ENCODE assay signal across 8 cellular contexts in genomic region chr20:3781153-3781910, GRCh38. TPM values are rescaled to one million over a fixed set of nuclear protein-coding genes. Genes with fewer than 3 reads are reported as not detected.
DNase-seq lines count a peak whose midpoint lies in the region; ATAC-seq and TF ChIP-seq lines count a peak whose summit lies in the region.

A gene with protein sequence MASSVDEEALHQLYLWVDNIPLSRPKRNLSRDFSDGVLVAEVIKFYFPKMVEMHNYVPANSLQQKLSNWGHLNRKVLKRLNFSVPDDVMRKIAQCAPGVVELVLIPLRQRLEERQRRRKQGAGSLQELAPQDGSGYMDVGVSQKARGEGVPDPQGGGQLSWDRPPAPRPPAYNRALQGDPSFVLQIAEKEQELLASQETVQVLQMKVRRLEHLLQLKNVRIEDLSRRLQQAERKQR (minus strand): TSS chr20:3781448. CDS start chr20:3781287, 161 bp downstream.

- H3K79me2 ChIP-seq in OCI-LY3 (ENCODE audit: low read length), result peaks cover 5% of the 10 kb centered on the region; the same call in 1 of the 2 replicates

- no peak within 1 kb of the TSS for H3K27ac ChIP-seq in OCI-LY3 (ENCODE audit: low read length)

- H4K20me1 ChIP-seq in OCI-LY3 (ENCODE audit: insufficient read depth, low read length), result peaks cover 4% of the 10 kb centered on the region; the same call in 1 of the 2 replicates

- peak; percentile 88 for DNase-seq in D341Med (ENCODE audit: low spot score)
- peak; percentile 39 for DNase-seq in Jurkat, Clone E6-1 (ENCODE audit: low read depth, low spot score)
- peak; percentile 97 for DNase-seq in adipocyte (ENCODE audit: low read depth)
- DNase-seq in glutamatergic neuron, result peak; percentile 77
- peak; percentile 69 for DNase-seq in occipital lobe (lab: John Stamatoyannopoulos, UW)

- H2AFZ ChIP-seq in OCI-LY3 (ENCODE audit: low read depth, low read length), result peak within 1 kb of the TSS; percentile 66

- H3K27ac Mint-ChIP-seq in glutamatergic neuron (ENCODE audit: unreplicated experiment), result no peak within 1 kb of the TSS

- peak within 1 kb of the TSS; percentile 84 for H3K4me2 ChIP-seq in OCI-LY3 (ENCODE audit: low read length)

- H3K27me3 Mint-ChIP-seq in glutamatergic neuron (ENCODE audit: unreplicated experiment), result peaks cover 16% of the 10 kb centered on the region

- H3K36me3 Mint-ChIP-seq in glutamatergic neuron (ENCODE audit: unreplicated experiment), result no peaks in the 10 kb centered on the region

- no peaks in the 10 kb centered on the region for H3K27me3 ChIP-seq in OCI-LY3 (ENCODE audit: low read depth, low read length)
- H3K27me3 ChIP-seq in adipocyte (replicated peaks; ENCODE audit: control insufficient read depth, insufficient read depth, low read length), result no peaks in the 10 kb centered on the region

- H3K4me3 ChIP-seq in Jurkat, Clone E6-1 (ENCODE audit: low read length), result no peak within 1 kb of the TSS
- H3K4me3 ChIP-seq in OCI-LY3 (ENCODE audit: low read length) (peak within 1 kb of the TSS; percentile 76), adipocyte (ENCODE audit: low read length) (peak within 1 kb of the TSS; percentile 78)

- peaks cover 6% of the 10 kb centered on the region for H3K9me3 Mint-ChIP-seq in glutamatergic neuron (ENCODE audit: unreplicated experiment)

- TF ChIP-seq CTCF in OCI-LY3 (IDR thresholded peaks at IDR 0.05; ENCODE audit: low read depth, low read length) (peak; percentile 29), glutamatergic neuron (IDR thresholded peaks at IDR 0.05; ENCODE audit: partially characterized antibody, unreplicated experiment) (peak; percentile 44)

- H3K4me3 Mint-ChIP-seq in glutamatergic neuron (ENCODE audit: unreplicated experiment), result peak within 1 kb of the TSS; percentile 82

- no peaks in the 10 kb centered on the region for H3K9me3 ChIP-seq in OCI-LY3 (ENCODE audit: insufficient read depth, low read length)
- no peaks in the 10 kb centered on the region for H3K9me3 ChIP-seq in adipocyte (ENCODE audit: control insufficient read depth, low read length)

- no peaks in the 10 kb centered on the region for H3K36me3 ChIP-seq in OCI-LY3 (replicated peaks; ENCODE audit: low read depth, low read length)
- no peaks in the 10 kb centered on the region for H3K36me3 ChIP-seq in adipocyte (ENCODE audit: control insufficient read depth, insufficient read depth, low read length, severe bottlenecking)

- peaks cover 11% of the 10 kb centered on the region for H3K4me1 Mint-ChIP-seq in glutamatergic neuron (ENCODE audit: low read depth, unreplicated experiment)

- H3K9ac ChIP-seq in OCI-LY3 (ENCODE audit: low read length) (no peak within 1 kb of the TSS), adipocyte (ENCODE audit: low read length) (peak within 1 kb of the TSS; percentile 36)

- ATAC-seq in GM19452 (IDR thresholded peaks at IDR 0.05; ENCODE audit: unreplicated experiment) (peak; percentile 52), HG02870 (IDR thresholded peaks at IDR 0.05; ENCODE audit: unreplicated experiment) (no peak)

- H3K4me1 ChIP-seq in OCI-LY3 (ENCODE audit: low read length), result peaks cover 10% of the 10 kb centered on the region; the same call in 1 of the 2 replicates
- peaks cover 34% of the 10 kb centered on the region for H3K4me1 ChIP-seq in adipocyte (ENCODE audit: control insufficient read depth, insufficient read depth, low read length)

RNA-seq across cellular contexts. Expression of the gene that starts here (rescaled TPM):
- polyA plus RNA-seq in Jurkat, Clone E6-1 (2012; ENCODE audit: insufficient read depth, insufficient read length), result not detected
- total RNA-seq in glutamatergic neuron (ENCODE audit: unreplicated experiment), result 0.22 TPM
- total RNA-seq in occipital lobe, result 0.16 TPM

Comparison
In these comparisons a context has a peak if more than half of its experiments do, and no peak if none do; other contexts are left out.
1. Peak in DNase-seq in glutamatergic neuron; RNA of the gene not detected or under 1 TPM.
2. Peak in DNase-seq in occipital lobe; RNA of the gene not detected or under 1 TPM.
3. DNase-seq: peak in every context shown above with its lines; median percentile 97 in adipocyte; 88 in D341Med; 77 in glutamatergic neuron; 69 in occipital lobe; 39 in Jurkat, Clone E6-1.